In genomic region chr16:48745541-48745940, GRCh38 we compare ENCODE assay signal across 16 cellular contexts.
DNase-seq lines count a peak whose midpoint lies in the region; TF ChIP-seq lines count a peak whose summit lies in the region.
"Had no signal": no experiment of that assay in that cellular context is flagged by ENCODE, and none has a peak within 500 bp of the region (broad histone marks: within the 10 kb centered on the region; RNA-seq: fewer than 3 reads in every experiment).

No MANE protein-coding gene starts in this region.

- H4K91ac ChIP-seq in trophoblast cell (ENCODE audit: low read depth, low read length) = no peak overlapping the region

- H3K4me3 Mint-ChIP-seq in activated CD4-positive, alpha-beta T cell treated with anti-CD3 and anti-CD28 coated beads, Interleukin-2, amount 10 ng/mL, durations not matched to agents 24 days and 14 days = no peak overlapping the region
- H3K4me3 Mint-ChIP-seq in activated naive CD4-positive, alpha-beta T cell treated with anti-CD3 and anti-CD28 coated beads for 36 hours = no peak overlapping the region
- H3K4me3 Mint-ChIP-seq: B cell; CD4-positive, alpha-beta T cell; CD8-positive, alpha-beta T cell had no signal

- H2BK12ac ChIP-seq in trophoblast cell (ENCODE audit: low read length) = no peak overlapping the region

- peak; percentile 29 for DNase-seq in activated CD4-positive, alpha-beta T cell treated with anti-CD3 and anti-CD28 coated beads, Interleukin-2, amount 10 ng/mL, durations not matched to agents 24 days and 14 days
- no peak for DNase-seq in activated CD4-positive, alpha-beta T cell treated with anti-CD3 and anti-CD28 coated beads for 48 hours
- peak; percentile 1 for DNase-seq in A673 (ENCODE audit: low spot score)
- DNase-seq in trophoblast cell = peak; percentile 53 to 67
- no peak for DNase-seq in activated naive CD4-positive, alpha-beta T cell treated with anti-CD3 and anti-CD28 coated beads for 36 hours
- DNase-seq: 8988T; AML-193; Caco-2; Calu3; CD4-positive, alpha-beta T cell; CD8-positive, alpha-beta T cell; DMS79 treated with DMSO at 0.1 percent for 48 hours; GF-D8 had no signal

- H3K79me2 ChIP-seq in trophoblast cell (ENCODE audit: control insufficient read depth, insufficient read depth, low read length, poor library complexity) = no peaks in the 10 kb centered on the region

- no peak overlapping the region for H4K12ac ChIP-seq in trophoblast cell (ENCODE audit: low read depth, low read length)

- BruUV-seq in A673 (replicated peaks; lab: Mats Ljungman, UMichigan) = no TSS peak

- intact Hi-C loops in activated CD4-positive, alpha-beta T cell treated with anti-CD3 and anti-CD28 coated beads, Interleukin-2, amount 10 ng/mL, durations not matched to agents 24 days and 14 days (cut with micrococcal nuclease) = no loop called here
- intact Hi-C loops in A673 (cut with micrococcal nuclease; ENCODE audit: unreplicated experiment) = no loop called here
- intact Hi-C loops in activated naive CD4-positive, alpha-beta T cell treated with anti-CD3 and anti-CD28 coated beads for 36 hours (cut with micrococcal nuclease) = no loop called here

- no peak overlapping the region for H2BK120ac ChIP-seq in trophoblast cell (ENCODE audit: insufficient read depth, low read length, poor library complexity)

- no peak overlapping the region for H3K4me3 ChIP-seq in A673 (ENCODE audit: low read depth, low read length, poor library complexity, severe bottlenecking)
- H3K4me3 ChIP-seq in trophoblast cell (ENCODE audit: low read depth, low read length) = no peak overlapping the region
- H3K4me3 ChIP-seq: BLaER1 treated with 17β-estradiol and CSF1 and Interleukin-3, amounts not matched to agents 10 nM and 100 nM had no signal

- CTCF ChIA-PET in A673 (lab: Charles Lee) = no interaction called here
- CTCF ChIA-PET in activated naive CD4-positive, alpha-beta T cell treated with anti-CD3 and anti-CD28 coated beads for 36 hours (lab: Charles Lee) = no interaction called here

- no peak overlapping the region for H3K27ac Mint-ChIP-seq in activated CD4-positive, alpha-beta T cell treated with anti-CD3 and anti-CD28 coated beads, Interleukin-2, amount 10 ng/mL, durations not matched to agents 24 days and 14 days
- H3K27ac Mint-ChIP-seq in activated naive CD4-positive, alpha-beta T cell treated with anti-CD3 and anti-CD28 coated beads for 36 hours = no peak overlapping the region
- H3K27ac Mint-ChIP-seq: B cell; CD4-positive, alpha-beta T cell; CD8-positive, alpha-beta T cell had no signal

- H3K4ac ChIP-seq in trophoblast cell (ENCODE audit: low read depth, low read length) = no peak overlapping the region

- no peak overlapping the region for H3K18ac ChIP-seq in trophoblast cell (ENCODE audit: low read length)

- H3K36me3 ChIP-seq in A673 (ENCODE audit: insufficient read depth, low read length, poor library complexity, severe bottlenecking) = no peaks in the 10 kb centered on the region
- H3K36me3 ChIP-seq in trophoblast cell (ENCODE audit: control insufficient read depth in 1 of 2, insufficient read depth in 2 of 2, low read length in 2 of 2) = no peaks in the 10 kb centered on the region
- H3K36me3 ChIP-seq: BLaER1 treated with 17β-estradiol and CSF1 and Interleukin-3, amounts not matched to agents 10 nM and 100 nM had no signal

- POLR2A ChIA-PET in A673 (lab: Charles Lee; ENCODE audit: low non-redundant PET) = no interaction called here

- no peak overlapping the region for H3K23ac ChIP-seq in trophoblast cell (ENCODE audit: low read length)

- no peak overlapping the region for H2BK5ac ChIP-seq in trophoblast cell (ENCODE audit: low read depth, low read length, poor library complexity)

- no peaks in the 10 kb centered on the region for H3K36me3 Mint-ChIP-seq in activated CD4-positive, alpha-beta T cell treated with anti-CD3 and anti-CD28 coated beads, Interleukin-2, amount 10 ng/mL, durations not matched to agents 24 days and 14 days (ENCODE audit: low read depth)
- no peaks in the 10 kb centered on the region for H3K36me3 Mint-ChIP-seq in activated naive CD4-positive, alpha-beta T cell treated with anti-CD3 and anti-CD28 coated beads for 36 hours (ENCODE audit: low read depth)

- no peak overlapping the region for H2AK5ac ChIP-seq in trophoblast cell (ENCODE audit: low read length)

- no CpG with 5 or more reads among the region's 4 CpGs for WGBS in trophoblast cell (ENCODE audit: extremely low coverage, insufficient coverage, insufficient read length)

- no peak for TF ChIP-seq CTCF in A673 (conservative IDR thresholded peaks at IDR 0.05; ENCODE audit: low read depth, low read length)

- no peak overlapping the region for H3K9ac ChIP-seq in trophoblast cell (ENCODE audit: low read length)
- H3K9ac ChIP-seq: BLaER1 treated with 17β-estradiol and CSF1 and Interleukin-3, amounts not matched to agents 10 nM and 100 nM had no signal

- no peak overlapping the region for H4K8ac ChIP-seq in trophoblast cell (ENCODE audit: low read depth, low read length)

- H3K79me1 ChIP-seq in trophoblast cell (ENCODE audit: low read length) = no peaks in the 10 kb centered on the region

- no peaks in the 10 kb centered on the region for H3K4me1 Mint-ChIP-seq in activated CD4-positive, alpha-beta T cell treated with anti-CD3 and anti-CD28 coated beads, Interleukin-2, amount 10 ng/mL, durations not matched to agents 24 days and 14 days
- H3K4me1 Mint-ChIP-seq in activated naive CD4-positive, alpha-beta T cell treated with anti-CD3 and anti-CD28 coated beads for 36 hours (ENCODE audit: low read depth) = no peaks in the 10 kb centered on the region
- H3K4me1 Mint-ChIP-seq: B cell had no signal

- H2AFZ ChIP-seq in trophoblast cell (ENCODE audit: insufficient read depth, low read length, poor library complexity) = no peak overlapping the region

- H3K9me3 ChIP-seq in A673 (ENCODE audit: low read depth, low read length, poor library complexity, severe bottlenecking) (no peaks in the 10 kb centered on the region), trophoblast cell (ENCODE audit: insufficient read depth, low read depth, low read length) (peaks cover 6% of the 10 kb centered on the region)
- H3K9me3 ChIP-seq: Caco-2 had no signal

- H3K4me2 ChIP-seq in trophoblast cell (ENCODE audit: low read length) = no peak overlapping the region
- H3K4me2 ChIP-seq: BLaER1 treated with 17β-estradiol and CSF1 and Interleukin-3, amounts not matched to agents 10 nM and 100 nM had no signal

- no peaks in the 10 kb centered on the region for H3K27me3 Mint-ChIP-seq in activated CD4-positive, alpha-beta T cell treated with anti-CD3 and anti-CD28 coated beads, Interleukin-2, amount 10 ng/mL, durations not matched to agents 24 days and 14 days
- no peaks in the 10 kb centered on the region for H3K27me3 Mint-ChIP-seq in activated naive CD4-positive, alpha-beta T cell treated with anti-CD3 and anti-CD28 coated beads for 36 hours (ENCODE audit: low read depth)
- H3K27me3 Mint-ChIP-seq: B cell; CD4-positive, alpha-beta T cell had no signal

- H3K27ac ChIP-seq in A673 (ENCODE audit: low read depth, low read length, poor library complexity, severe bottlenecking) (no peak overlapping the region), trophoblast cell (ENCODE audit: low read depth, low read length) (no peak overlapping the region)
- H3K27ac ChIP-seq: BLaER1 treated with 17β-estradiol and CSF1 and Interleukin-3, amounts not matched to agents 10 nM and 100 nM; C4-2B had no signal

- no peaks in the 10 kb centered on the region for H3K9me3 Mint-ChIP-seq in activated CD4-positive, alpha-beta T cell treated with anti-CD3 and anti-CD28 coated beads, Interleukin-2, amount 10 ng/mL, durations not matched to agents 24 days and 14 days
- H3K9me3 Mint-ChIP-seq in activated naive CD4-positive, alpha-beta T cell treated with anti-CD3 and anti-CD28 coated beads for 36 hours = peaks cover 6% of the 10 kb centered on the region

- H3K4me1 ChIP-seq in A673 (ENCODE audit: insufficient read depth, low read length, poor library complexity, severe bottlenecking) = no peaks in the 10 kb centered on the region
- peaks cover 0 to 3% of the 10 kb centered on the region in 2 experiments for H3K4me1 ChIP-seq in trophoblast cell (ENCODE audit: control insufficient read depth in 1 of 2, insufficient read depth in 2 of 2, low read length in 2 of 2)
- H3K4me1 ChIP-seq: BLaER1 treated with 17β-estradiol and CSF1 and Interleukin-3, amounts not matched to agents 10 nM and 100 nM; Caco-2 had no signal

- H3K27me3 ChIP-seq in A673 (replicated peaks; ENCODE audit: insufficient read depth, low read depth, low read length, poor library complexity) = peaks cover 8% of the 10 kb centered on the region
- H3K27me3 ChIP-seq in trophoblast cell (ENCODE audit: insufficient read depth, low read length) = no peaks in the 10 kb centered on the region
- H3K27me3 ChIP-seq: BLaER1 treated with 17β-estradiol and CSF1 and Interleukin-3, amounts not matched to agents 10 nM and 100 nM had no signal

- H3K14ac ChIP-seq in trophoblast cell (ENCODE audit: low read length) = no peak overlapping the region

Comparison
In these comparisons a context has a peak if more than half of its experiments do, and no peak if none do; other contexts are left out.
1. DNase-seq: peak in activated CD4-positive, alpha-beta T cell treated with anti-CD3 and anti-CD28 coated beads, Interleukin-2, amount 10 ng/mL, durations not matched to agents 24 days and 14 days (single experiment), A673 (single experiment) and trophoblast cell (2 of 2); none in activated CD4-positive, alpha-beta T cell treated with anti-CD3 and anti-CD28 coated beads for 48 hours (single experiment) and activated naive CD4-positive, alpha-beta T cell treated with anti-CD3 and anti-CD28 coated beads for 36 hours (single experiment).